ENCODE assay signal across 19 cellular contexts in genomic region chr1:163467291-163467690, GRCh38.
"Had no signal": no experiment of that assay in that cellular context is flagged by ENCODE, and none has a peak within 500 bp of the region (broad histone marks: within the 10 kb centered on the region; RNA-seq: fewer than 3 reads in every experiment).

No MANE protein-coding gene starts in this region.

- ATAC-seq: Panc1, PC-3 had no signal

- H3K9me3 ChIP-seq: SK-N-SH had no signal

- H3K4me2 ChIP-seq: SK-N-SH had no signal

- H3K27ac ChIP-seq: RWPE1 had no signal

- DNase-seq: KBM-7, NCI-H1092, NCI-H1436, NCI-H187, NCI-H2029, NCI-H2081 treated with DMSO at 0.1 percent for 48 hours, NCI-H2171, NCI-H226, NCI-H446, NCI-H510A, NCI-H524 treated with DMSO at 0.1 percent for 48 hours, NCI-H774, PC-3, SHP77, SK-N-SH, SW 1271, T-helper 1 cell had no signal

- H3K9me2 ChIP-seq: SK-N-SH had no signal

- H3K9ac ChIP-seq: SK-N-SH had no signal
